Comparison of ENCODE assay signal across 8 cellular contexts in genomic region chr9:129109952-129110739, GRCh38. TPM values are rescaled to one million over a fixed set of nuclear protein-coding genes. Genes with fewer than 3 reads are reported as not detected.
DNase-seq lines count a peak whose midpoint lies in the region; ATAC-seq and TF ChIP-seq lines count a peak whose summit lies in the region.

No MANE protein-coding gene starts in this region.

- H3K9me3 ChIP-seq in heart left ventricle (no peaks in the 10 kb centered on the region), psoas muscle (no peaks in the 10 kb centered on the region)

- peaks cover 0 to 47% (median 25%) of the 10 kb centered on the region in 12 donors for H3K4me1 ChIP-seq in heart left ventricle
- H3K4me1 ChIP-seq in psoas muscle = peaks cover 54% of the 10 kb centered on the region

- H3K27ac Mint-ChIP-seq in activated CD8-positive, alpha-beta memory T cell treated with anti-CD3 and anti-CD28 coated beads, Interleukin-2, amount 10 ng/mL, durations not matched to agents 7 days and 5 days = no peak overlapping the region
- H3K27ac Mint-ChIP-seq in activated T-helper 17 cell treated with anti-CD3 and anti-CD28 coated beads, Interleukin-2, amount 50 U/mL, for 72 hours = no peak overlapping the region

- no peaks in the 10 kb centered on the region for H3K27me3 Mint-ChIP-seq in activated CD8-positive, alpha-beta memory T cell treated with anti-CD3 and anti-CD28 coated beads, Interleukin-2, amount 10 ng/mL, durations not matched to agents 7 days and 5 days
- no peaks in the 10 kb centered on the region for H3K27me3 Mint-ChIP-seq in activated T-helper 17 cell treated with anti-CD3 and anti-CD28 coated beads, Interleukin-2, amount 50 U/mL, for 72 hours

- intact Hi-C loops in heart left ventricle (cut with DNase I) (loop anchor here in 2 of 10 donors (1.0 to 5.0 kb wide), 3 partner anchors 29 to 1602 kb away; partner anchors contain the start of genes DOLPP1 (in 1 of the 2) and SH3GLB2 (in 1 of the 2)), psoas muscle (cut with DNase I) (no loop called here)

- peaks cover 31% of the 10 kb centered on the region for H3K4me1 Mint-ChIP-seq in activated CD8-positive, alpha-beta memory T cell treated with anti-CD3 and anti-CD28 coated beads, Interleukin-2, amount 10 ng/mL, durations not matched to agents 7 days and 5 days
- peaks cover 12% of the 10 kb centered on the region for H3K4me1 Mint-ChIP-seq in activated T-helper 17 cell treated with anti-CD3 and anti-CD28 coated beads, Interleukin-2, amount 50 U/mL, for 72 hours

- TF ChIP-seq CTCF in heart left ventricle (IDR thresholded peaks at IDR 0.05) = peak in 1 of 12 donors; percentile 20
- no peak for TF ChIP-seq CTCF in psoas muscle (IDR thresholded peaks at IDR 0.05)

- peaks cover 0 to 21% (median 15%) of the 10 kb centered on the region in 9 donors for H3K36me3 ChIP-seq in heart left ventricle
- H3K36me3 ChIP-seq in psoas muscle (ENCODE audit: insufficient read depth in 1 of 2, low read depth in 1 of 2) = peaks cover 0 to 25% of the 10 kb centered on the region in 2 donors

- CTCF ChIA-PET in activated CD8-positive, alpha-beta memory T cell treated with anti-CD3 and anti-CD28 coated beads, Interleukin-2, amount 10 ng/mL, durations not matched to agents 7 days and 5 days (lab: Charles Lee) = interaction anchor here (0.8 to 1.9 kb wide), 4 partner anchors 9 to 82 kb away, joined by 3 to 6 read pairs (median 3); partner anchors contain the start of genes DOLPP1 and SH3GLB2

- TF ChIP-seq POLR2A in heart left ventricle (IDR thresholded peaks at IDR 0.05) = no peak

- WGBS in heart left ventricle, 4 donors = 2 to 6% (median 4%) methylated on average over 9 to 64 of the region's 64 CpGs
- WGBS in psoas muscle, 3 donors = 1 to 3% (median 2%) methylated on average over 54 to 64 of the region's 64 CpGs

- DNase-seq in activated CD8-positive, alpha-beta memory T cell treated with anti-CD3 and anti-CD28 coated beads, Interleukin-2, amount 10 ng/mL, durations not matched to agents 7 days and 5 days = no peak
- DNase-seq in activated CD8-positive, alpha-beta memory T cell treated with anti-CD3 and anti-CD28 coated beads for 24 hours = no peak
- DNase-seq in heart left ventricle (peak in 3 of 5 donors; percentile 39 to 59 (median 47)), psoas muscle (peak; percentile 57 to 73), DMS153 (lab: John Stamatoyannopoulos, UW) (no peak), inferior parietal cortex (ENCODE audit: extremely low spot score) (no peak)

- no peak for ATAC-seq in activated CD8-positive, alpha-beta memory T cell treated with anti-CD3 and anti-CD28 coated beads, Interleukin-2, amount 10 ng/mL, durations not matched to agents 7 days and 5 days
- ATAC-seq in HG03460 (IDR thresholded peaks at IDR 0.05; ENCODE audit: unreplicated experiment) = peak; percentile 17
- ATAC-seq in activated T-helper 17 cell treated with anti-CD3 and anti-CD28 coated beads, Interleukin-2, amount 50 U/mL, for 72 hours (replicated peaks) = no peak
- peak in 3 of 4 donors; percentile 0 to 22 (median 8) for ATAC-seq in heart left ventricle
- peak; percentile 11 to 38 (median 25) for ATAC-seq in psoas muscle

- H3K9me3 Mint-ChIP-seq in activated CD8-positive, alpha-beta memory T cell treated with anti-CD3 and anti-CD28 coated beads, Interleukin-2, amount 10 ng/mL, durations not matched to agents 7 days and 5 days (ENCODE audit: low read depth) = no peaks in the 10 kb centered on the region
- H3K9me3 Mint-ChIP-seq in activated T-helper 17 cell treated with anti-CD3 and anti-CD28 coated beads, Interleukin-2, amount 50 U/mL, for 72 hours = no peaks in the 10 kb centered on the region

- no peaks in the 10 kb centered on the region for H3K27me3 ChIP-seq in heart left ventricle
- no peaks in the 10 kb centered on the region for H3K27me3 ChIP-seq in psoas muscle (ENCODE audit: insufficient read depth in 3 of 3, low read length in 2 of 3)

- H3K27ac ChIP-seq in heart left ventricle (peak overlapping the region; percentile 91 to 100 (median 97)), psoas muscle (peak overlapping the region; percentile 87)

- H3K4me3 ChIP-seq in heart left ventricle = peak overlapping the region; percentile 77 to 100 (median 88)
- peak overlapping the region; percentile 83 for H3K4me3 ChIP-seq in psoas muscle

- no peaks in the 10 kb centered on the region for H3K36me3 Mint-ChIP-seq in activated CD8-positive, alpha-beta memory T cell treated with anti-CD3 and anti-CD28 coated beads, Interleukin-2, amount 10 ng/mL, durations not matched to agents 7 days and 5 days
- H3K36me3 Mint-ChIP-seq in activated T-helper 17 cell treated with anti-CD3 and anti-CD28 coated beads, Interleukin-2, amount 50 U/mL, for 72 hours (ENCODE audit: low read depth) = no peaks in the 10 kb centered on the region

- H3K4me3 Mint-ChIP-seq in activated CD8-positive, alpha-beta memory T cell treated with anti-CD3 and anti-CD28 coated beads, Interleukin-2, amount 10 ng/mL, durations not matched to agents 7 days and 5 days = peak overlapping the region; percentile 94
- peak overlapping the region; percentile 92 for H3K4me3 Mint-ChIP-seq in activated T-helper 17 cell treated with anti-CD3 and anti-CD28 coated beads, Interleukin-2, amount 50 U/mL, for 72 hours

RNA-seq across cellular contexts. Expression of gene CRAT, which starts 0.4 kb away (rescaled TPM):
- total RNA-seq in activated CD8-positive, alpha-beta memory T cell treated with anti-CD3 and anti-CD28 coated beads, Interleukin-2, amount 10 ng/mL, durations not matched to agents 7 days and 5 days = 10 to 100 TPM; 14.1 to 17.6 TPM
- total RNA-seq in activated T-helper 17 cell treated with anti-CD3 and anti-CD28 coated beads, Interleukin-2, amount 50 U/mL, for 72 hours = 10 to 100 TPM; 19.8 to 21.8 TPM
- total RNA-seq in heart left ventricle (100 to 1,000 TPM in 2 of 9 donors, 10 to 100 TPM in 7; 50.8 to 126 (median 68.2) TPM), psoas muscle (100 to 1,000 TPM; 123 to 229 (median 164) TPM)
- polyA plus RNA-seq in heart left ventricle (10 to 100 TPM; 37.0 to 64.7 TPM), psoas muscle (100 to 1,000 TPM in 2 of 3 donors, 10 to 100 TPM in 1; 88.7 to 106 (median 100) TPM)

RNA-seq across cellular contexts. Expression of gene PTPA, which starts 1.1 kb away (rescaled TPM):
- 100 to 1,000 TPM; 115 to 129 TPM for total RNA-seq in activated CD8-positive, alpha-beta memory T cell treated with anti-CD3 and anti-CD28 coated beads, Interleukin-2, amount 10 ng/mL, durations not matched to agents 7 days and 5 days
- total RNA-seq in activated T-helper 17 cell treated with anti-CD3 and anti-CD28 coated beads, Interleukin-2, amount 50 U/mL, for 72 hours = 100 to 1,000 TPM in 1 of 2 donors, 10 to 100 TPM in 1; 77.9 to 131 TPM
- total RNA-seq in heart left ventricle (100 to 1,000 TPM in 8 of 9 donors, 10 to 100 TPM in 1; 96.0 to 212 (median 172) TPM), psoas muscle (100 to 1,000 TPM in 2 of 4 donors, 10 to 100 TPM in 2; 95.1 to 110 (median 102) TPM)
- polyA plus RNA-seq in heart left ventricle (100 to 1,000 TPM; 129 to 211 TPM), psoas muscle (100 to 1,000 TPM in 1 of 3 donors, 10 to 100 TPM in 2; 54.1 to 109 (median 83.1) TPM)

RNA-seq across cellular contexts. Expression of gene DOLPP1, which starts 29.2 kb away (rescaled TPM):
- 10 to 100 TPM; 18.5 to 23.7 TPM for total RNA-seq in activated CD8-positive, alpha-beta memory T cell treated with anti-CD3 and anti-CD28 coated beads, Interleukin-2, amount 10 ng/mL, durations not matched to agents 7 days and 5 days
- total RNA-seq in activated T-helper 17 cell treated with anti-CD3 and anti-CD28 coated beads, Interleukin-2, amount 50 U/mL, for 72 hours = 10 to 100 TPM; 12.3 to 20.8 TPM
- total RNA-seq in heart left ventricle (10 to 100 TPM in 1 of 9 donors, 1 to 10 TPM in 8; 3.2 to 10.3 (median 5.8) TPM), psoas muscle (1 to 10 TPM; 2.1 to 4.7 (median 4.2) TPM)
- polyA plus RNA-seq in heart left ventricle (10 to 100 TPM in 1 of 2 donors, 1 to 10 TPM in 1; 3.0 to 11.5 TPM), psoas muscle (1 to 10 TPM; 2.3 to 5.2 (median 4.7) TPM)

Comparison
In these comparisons a context has a peak if more than half of its experiments do, and no peak if none do; other contexts are left out.
1. ATAC-seq: peak in HG03460 (single experiment), heart left ventricle (3 of 4) and psoas muscle (4 of 4); none in activated CD8-positive, alpha-beta memory T cell treated with anti-CD3 and anti-CD28 coated beads, Interleukin-2, amount 10 ng/mL, durations not matched to agents 7 days and 5 days (single experiment) and activated T-helper 17 cell treated with anti-CD3 and anti-CD28 coated beads, Interleukin-2, amount 50 U/mL, for 72 hours (single experiment).
2. DNase-seq: peak in heart left ventricle (3 of 5) and psoas muscle (2 of 2); none in activated CD8-positive, alpha-beta memory T cell treated with anti-CD3 and anti-CD28 coated beads, Interleukin-2, amount 10 ng/mL, durations not matched to agents 7 days and 5 days (single experiment), activated CD8-positive, alpha-beta memory T cell treated with anti-CD3 and anti-CD28 coated beads for 24 hours (single experiment), DMS153 (single experiment) and inferior parietal cortex (single experiment).